ENCODE assay signal across 25 cellular contexts in genomic region chr4:183322326-183322725, GRCh38. TPM values are rescaled to one million over a fixed set of nuclear protein-coding genes. Genes with fewer than 3 reads are reported as not detected.
"Had no signal": no experiment of that assay in that cellular context is flagged by ENCODE, and none has a peak within 500 bp of the region (broad histone marks: within the 10 kb centered on the region; RNA-seq: fewer than 3 reads in every experiment).

Gene CLDN24, minus strand, starts transcription at chr4:183322426. Its CDS starts 0 bp downstream, at chr4:183322426.

- H3K4me2 ChIP-seq: SK-N-SH had no signal

- H3K9me3 ChIP-seq: body of pancreas, esophagus muscularis mucosa, left lung, prostate gland, SK-N-SH had no signal

- H3K27me3 Mint-ChIP-seq: activated naive CD4-positive, alpha-beta T cell treated with anti-CD3 and anti-CD28 coated beads, Interleukin-2, amount 50 U/mL, for 24 hours had no signal

- ATAC-seq: body of pancreas, left lung, right cardiac atrium, WTC11 had no signal

- H3K27ac ChIP-seq: body of pancreas, coronary artery, esophagus muscularis mucosa, left lung, prostate gland had no signal

- DNase-seq: activated CD4-positive, alpha-beta T cell treated with anti-CD3 and anti-CD28 coated beads, Interleukin-2, amount 10 ng/mL, durations not matched to agents 24 days and 14 days; activated effector memory CD4-positive, alpha-beta T cell treated with anti-CD3 and anti-CD28 coated beads, Interleukin-2, amount 50 U/mL, for 16 hours; activated T-cell treated with anti-CD3 and anti-CD28 coated beads, Interleukin-2, amount 50 U/mL, for 1 hour; amniotic stem cell; body of pancreas; islet precursor cell; left lung; naive B cell; right cardiac atrium; SK-N-SH; small intestine; stimulated activated CD4-positive, alpha-beta T cell treated with anti-CD3 and anti-CD28 coated beads, Interleukin-4, amount 100 ng/mL, for 24 hours; stimulated activated naive CD4-positive, alpha-beta T cell treated with Interleukin-2 at 50 U/mL for 16 hours; substantia nigra had no signal

- H3K27me3 ChIP-seq: body of pancreas, esophagus muscularis mucosa, left lung had no signal

- H3K9me3 Mint-ChIP-seq: activated CD4-positive, alpha-beta T cell treated with anti-CD3 and anti-CD28 coated beads, Interleukin-2, amount 10 ng/mL, durations not matched to agents 24 days and 14 days; activated naive CD4-positive, alpha-beta T cell treated with anti-CD3 and anti-CD28 coated beads, Interleukin-2, amount 50 U/mL, for 24 hours; central memory CD8-positive, alpha-beta T cell had no signal

- H3K27ac Mint-ChIP-seq: activated CD4-positive, alpha-beta T cell treated with anti-CD3 and anti-CD28 coated beads, Interleukin-2, amount 10 ng/mL, durations not matched to agents 24 days and 14 days; activated naive CD4-positive, alpha-beta T cell treated with anti-CD3 and anti-CD28 coated beads, Interleukin-2, amount 50 U/mL, for 24 hours; naive B cell; WTC11 had no signal

- H3K36me3 ChIP-seq: left lung, prostate gland had no signal

- H3K4me3 Mint-ChIP-seq: activated CD4-positive, alpha-beta T cell treated with anti-CD3 and anti-CD28 coated beads, Interleukin-2, amount 10 ng/mL, durations not matched to agents 24 days and 14 days; activated naive CD4-positive, alpha-beta T cell treated with anti-CD3 and anti-CD28 coated beads, Interleukin-2, amount 50 U/mL, for 24 hours; central memory CD8-positive, alpha-beta T cell; type B pancreatic cell; WTC11 had no signal

- H3K4me1 ChIP-seq: left lung, prostate gland had no signal

- H3K36me3 Mint-ChIP-seq: naive B cell had no signal

- H3K4me3 ChIP-seq: body of pancreas, coronary artery, esophagus muscularis mucosa, left lung, prostate gland had no signal

- H3K4me1 Mint-ChIP-seq: central memory CD8-positive, alpha-beta T cell; naive B cell; WTC11 had no signal

- H3K9ac ChIP-seq: SK-N-SH had no signal

RNA-seq across cellular contexts. Expression of gene CLDN24, which starts in this region (rescaled TPM):
- total RNA-seq: activated CD4-positive, alpha-beta T cell treated with anti-CD3 and anti-CD28 coated beads, Interleukin-2, amount 10 ng/mL, durations not matched to agents 24 days and 14 days; activated CD8-positive, alpha-beta memory T cell treated with anti-CD3 and anti-CD28 coated beads for 36 hours; body of pancreas; esophagus muscularis mucosa; left lung; mononuclear cell; omental fat pad; prostate gland; right cardiac atrium; T-helper 1 cell treated with Interleukin-12 subunit alpha and Interleukin-12 subunit beta and Interleukin-4 antibody, amounts not matched to agents 30 ng/mL and 1 ng/mL, for 36 hours; WTC11 had no signal
